Comparison of ENCODE assay signal across 1 cellular context in the genomic region with DNA sequence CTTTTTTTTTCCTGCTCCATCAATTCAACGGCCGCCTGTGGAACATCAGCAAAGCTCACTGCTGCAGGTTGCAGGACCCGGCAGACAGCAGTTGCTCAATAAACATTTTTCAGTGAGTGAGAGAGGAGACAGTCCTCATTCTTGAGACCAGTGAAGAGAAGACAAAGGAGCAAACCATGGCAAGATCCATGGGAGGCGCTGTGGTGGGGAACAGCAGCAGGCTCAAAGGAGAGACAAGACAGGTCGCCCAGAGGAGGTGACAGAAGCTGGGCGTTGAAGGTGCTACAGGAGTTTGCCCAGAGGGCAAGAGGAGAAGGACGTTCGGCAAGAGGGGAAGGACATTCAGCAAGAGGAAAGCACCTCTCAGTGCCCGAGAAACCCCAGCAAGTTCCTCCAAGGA.
TF ChIP-seq lines count a peak whose summit lies in the region.

No MANE protein-coding gene starts in this region.

TF ChIP-seq in HCT116, 20 proteins besides CTCF, POLR2A, EP300 and RAD21:
- TF ChIP-seq EGR1 (IDR thresholded peaks at IDR 0.05; ENCODE audit: low read depth) (no peak), SP1 (IDR thresholded peaks at IDR 0.05; ENCODE audit: low read depth) (no peak)
- TF ChIP-seq, protein P1, sequence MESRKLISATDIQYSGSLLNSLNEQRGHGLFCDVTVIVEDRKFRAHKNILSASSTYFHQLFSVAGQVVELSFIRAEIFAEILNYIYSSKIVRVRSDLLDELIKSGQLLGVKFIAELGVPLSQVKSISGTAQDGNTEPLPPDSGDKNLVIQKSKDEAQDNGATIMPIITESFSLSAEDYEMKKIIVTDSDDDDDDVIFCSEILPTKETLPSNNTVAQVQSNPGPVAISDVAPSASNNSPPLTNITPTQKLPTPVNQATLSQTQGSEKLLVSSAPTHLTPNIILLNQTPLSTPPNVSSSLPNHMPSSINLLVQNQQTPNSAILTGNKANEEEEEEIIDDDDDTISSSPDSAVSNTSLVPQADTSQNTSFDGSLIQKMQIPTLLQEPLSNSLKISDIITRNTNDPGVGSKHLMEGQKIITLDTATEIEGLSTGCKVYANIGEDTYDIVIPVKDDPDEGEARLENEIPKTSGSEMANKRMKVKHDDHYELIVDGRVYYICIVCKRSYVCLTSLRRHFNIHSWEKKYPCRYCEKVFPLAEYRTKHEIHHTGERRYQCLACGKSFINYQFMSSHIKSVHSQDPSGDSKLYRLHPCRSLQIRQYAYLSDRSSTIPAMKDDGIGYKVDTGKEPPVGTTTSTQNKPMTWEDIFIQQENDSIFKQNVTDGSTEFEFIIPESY (IDR thresholded peaks at IDR 0.05; ENCODE audit: extremely low read depth, insufficient replicate concordance, low read length), result no peak
